ENCODE assay signal across 13 cellular contexts in genomic region chr5:174750720-174751119, GRCh38. TPM values are rescaled to one million over a fixed set of nuclear protein-coding genes. Genes with fewer than 3 reads are reported as not detected.
DNase-seq lines count a peak whose midpoint lies in the region; ATAC-seq and TF ChIP-seq lines count a peak whose summit lies in the region.
"Had no signal": no experiment of that assay in that cellular context is flagged by ENCODE, and none has a peak within 500 bp of the region (broad histone marks: within the 10 kb centered on the region; RNA-seq: fewer than 3 reads in every experiment).

No MANE protein-coding gene starts in this region.

- H3K9me3 ChIP-seq in heart right ventricle (no peaks in the 10 kb centered on the region), right atrium auricular region (no peaks in the 10 kb centered on the region), lower lobe of right lung (no peaks in the 10 kb centered on the region)

- TF ChIP-seq CTCF in heart right ventricle (IDR thresholded peaks at IDR 0.05), result no peak
- no peak for TF ChIP-seq CTCF in right atrium auricular region (IDR thresholded peaks at IDR 0.05)
- TF ChIP-seq CTCF in choroid plexus epithelial cell (conservative IDR thresholded peaks at IDR 0.05; ENCODE audit: low read depth, low read length), result no peak
- no peak for TF ChIP-seq CTCF in lower lobe of right lung (IDR thresholded peaks at IDR 0.05)

- no peak overlapping the region for H3K4me3 Mint-ChIP-seq in stimulated activated naive CD8-positive, alpha-beta T cell treated with anti-CD3 and anti-CD28 coated beads, Interleukin-15, amount 100 ng/mL, for 72 hours
- H3K4me3 Mint-ChIP-seq: activated CD4-positive, alpha-beta T cell treated with anti-CD3 and anti-CD28 coated beads for 36 hours; central memory CD8-positive, alpha-beta T cell had no signal

- no peaks in the 10 kb centered on the region for H3K9me3 Mint-ChIP-seq in stimulated activated naive CD8-positive, alpha-beta T cell treated with anti-CD3 and anti-CD28 coated beads, Interleukin-15, amount 100 ng/mL, for 72 hours
- H3K9me3 Mint-ChIP-seq: central memory CD8-positive, alpha-beta T cell had no signal

- H3K36me3 ChIP-seq in heart right ventricle (no peaks in the 10 kb centered on the region), right atrium auricular region (no peaks in the 10 kb centered on the region), lower lobe of right lung (no peaks in the 10 kb centered on the region), urinary bladder (ENCODE audit: insufficient read depth) (no peaks in the 10 kb centered on the region)

- no peak overlapping the region for H3K27ac Mint-ChIP-seq in stimulated activated naive CD8-positive, alpha-beta T cell treated with anti-CD3 and anti-CD28 coated beads, Interleukin-15, amount 100 ng/mL, for 72 hours
- H3K27ac Mint-ChIP-seq: activated CD4-positive, alpha-beta T cell treated with anti-CD3 and anti-CD28 coated beads for 36 hours had no signal

- peaks cover 0 to 11% (median 4%) of the 10 kb centered on the region in 9 donors for H3K4me1 ChIP-seq in heart right ventricle
- H3K4me1 ChIP-seq in right atrium auricular region, result peaks cover 0 to 11% of the 10 kb centered on the region in 2 donors
- H3K4me1 ChIP-seq in lower lobe of right lung, result peaks cover 3% of the 10 kb centered on the region
- no peaks in the 10 kb centered on the region for H3K4me1 ChIP-seq in urinary bladder (ENCODE audit: insufficient read depth)

- H3K27me3 ChIP-seq in heart right ventricle (peaks cover 11 to 86% (median 73%) of the 10 kb centered on the region in 7 donors), right atrium auricular region (no peaks in the 10 kb centered on the region), lower lobe of right lung (ENCODE audit: low read depth) (peaks cover 66% of the 10 kb centered on the region)

- intact Hi-C loops in heart right ventricle (cut with DNase I) (no loop called here), lower lobe of right lung (cut with DNase I) (no loop called here)

- 3% methylated on average over 4 of the region's 4 CpGs for WGBS in heart right ventricle, 2 donors
- 4% methylated on average over 4 of the region's 4 CpGs for WGBS in urinary bladder

- H3K27ac ChIP-seq in heart right ventricle (no peak overlapping the region), right atrium auricular region (no peak overlapping the region), lower lobe of right lung (no peak overlapping the region), urinary bladder (ENCODE audit: low read depth) (no peak overlapping the region)
- H3K27ac ChIP-seq: PC-9 had no signal

- DNase-seq in heart right ventricle (no peak), right atrium auricular region (ENCODE audit: low spot score) (no peak), choroid plexus epithelial cell (ENCODE audit: low read depth) (peak; percentile 65), lower lobe of right lung (no peak), RPMI8226 (no peak), NOMO-1 treated with DMSO at 0.1 percent for 48 hours (lab: John Stamatoyannopoulos, UW; ENCODE audit: unreplicated experiment) (no peak)
- DNase-seq in stimulated activated naive CD8-positive, alpha-beta T cell treated with anti-CD3 and anti-CD28 coated beads, Interleukin-15, amount 100 ng/mL, for 72 hours, result no peak
- DNase-seq: left colon, NCI-H1417 treated with DMSO at 0.1 percent for 48 hours, PC-9 had no signal

- H3K4me1 Mint-ChIP-seq in stimulated activated naive CD8-positive, alpha-beta T cell treated with anti-CD3 and anti-CD28 coated beads, Interleukin-15, amount 100 ng/mL, for 72 hours, result no peaks in the 10 kb centered on the region
- H3K4me1 Mint-ChIP-seq: activated CD4-positive, alpha-beta T cell treated with anti-CD3 and anti-CD28 coated beads for 36 hours; central memory CD8-positive, alpha-beta T cell had no signal

- H3K4me3 ChIP-seq in heart right ventricle, result peak overlapping the region in 9 of 10 donors; percentile 29 to 54 (median 48)
- peak overlapping the region in 1 of 2 donors; percentile 41 for H3K4me3 ChIP-seq in right atrium auricular region
- peak overlapping the region; percentile 49 for H3K4me3 ChIP-seq in choroid plexus epithelial cell (ENCODE audit: low read depth, low read length)
- H3K4me3 ChIP-seq in lower lobe of right lung, result peak overlapping the region; percentile 36
- peak overlapping the region; percentile 39 for H3K4me3 ChIP-seq in urinary bladder (ENCODE audit: low read depth, low read length)
- H3K4me3 ChIP-seq: PC-9 had no signal

- peaks cover 73% of the 10 kb centered on the region for H3K27me3 Mint-ChIP-seq in stimulated activated naive CD8-positive, alpha-beta T cell treated with anti-CD3 and anti-CD28 coated beads, Interleukin-15, amount 100 ng/mL, for 72 hours

- no peak for ATAC-seq in heart right ventricle
- no peak for ATAC-seq in lower lobe of right lung
- ATAC-seq in stimulated activated naive CD8-positive, alpha-beta T cell treated with anti-CD3 and anti-CD28 coated beads, Interleukin-15, amount 100 ng/mL, for 72 hours, result no peak
- ATAC-seq: activated CD4-positive, alpha-beta T cell treated with anti-CD3 and anti-CD28 coated beads for 36 hours; left colon had no signal

RNA-seq across cellular contexts. Expression of gene MSX2, which starts 26.3 kb away (rescaled TPM):
- total RNA-seq in heart right ventricle (1 to 10 TPM in 9 of 10 donors, under 1 TPM in 1; 0.74 to 2.1 (median 1.5) TPM), right atrium auricular region (1 to 10 TPM; 2.6 to 3.4 TPM), lower lobe of right lung (0.27 TPM), urinary bladder (11.3 TPM)
- polyA plus RNA-seq in heart right ventricle (under 1 TPM; 0.43 to 0.80 TPM), urinary bladder (16.4 TPM)
- total RNA-seq: activated CD4-positive, alpha-beta T cell treated with anti-CD3 and anti-CD28 coated beads for 36 hours; PC-9 had no signal
